Comparison of ENCODE assay signal across 13 cellular contexts in the genomic region with DNA sequence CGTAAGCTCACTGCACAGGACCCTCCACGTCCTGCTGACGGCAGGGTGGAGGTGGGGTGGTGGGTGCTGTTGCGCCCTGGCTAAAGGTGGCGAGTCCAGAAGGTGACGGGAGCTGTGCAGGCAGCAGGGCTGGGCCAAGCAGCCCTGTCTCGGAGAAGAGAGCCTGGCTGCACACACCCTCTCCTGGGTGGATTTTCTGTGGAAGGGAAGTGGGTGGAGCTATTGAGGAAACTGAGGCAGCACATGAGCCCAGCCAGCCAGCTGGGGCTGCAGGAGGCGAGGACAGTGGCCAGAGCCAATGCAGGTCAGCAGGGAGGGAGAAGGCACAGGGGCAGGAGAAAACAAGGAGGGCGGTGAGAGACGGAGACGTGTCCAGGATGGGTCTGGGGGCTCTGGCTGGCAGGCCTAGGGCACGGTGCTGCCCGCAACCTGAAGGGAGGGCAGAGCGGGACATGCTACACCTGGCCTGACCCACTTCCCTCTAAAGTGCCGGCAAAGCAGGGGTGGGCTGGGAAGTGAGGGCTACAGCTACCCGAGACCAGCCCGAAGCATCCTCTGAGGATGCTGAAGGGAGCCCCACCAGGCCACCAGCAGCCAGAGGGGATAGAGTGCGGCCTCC. TPM values are rescaled to one million over a fixed set of nuclear protein-coding genes. Genes with fewer than 3 reads are reported as not detected.
DNase-seq lines count a peak whose midpoint lies in the region; ATAC-seq and TF ChIP-seq lines count a peak whose summit lies in the region.
"Had no signal": no experiment of that assay in that cellular context is flagged by ENCODE, and none has a peak within 500 bp of the region (broad histone marks: within the 10 kb centered on the region; RNA-seq: fewer than 3 reads in every experiment).

No MANE protein-coding gene starts in this region.

- H3K36me3 Mint-ChIP-seq in progenitor cell of endocrine pancreas (ENCODE audit: insufficient read depth): peaks cover 8% of the 10 kb centered on the region

- no peak overlapping the region for H3K4me3 ChIP-seq in BLaER1
- H3K4me3 ChIP-seq in HUES6 (ENCODE audit: low read depth, low read length): no peak overlapping the region
- no peak overlapping the region for H3K4me3 ChIP-seq in lung
- no peak overlapping the region for H3K4me3 ChIP-seq in gastroesophageal sphincter
- H3K4me3 ChIP-seq: HAP-1 had no signal

- peak overlapping the region; percentile 65 for H3K27ac ChIP-seq in BLaER1
- 0 out of 2 replicates have a peak overlapping the region, but pooled peaks have one; percentile 15 for H3K27ac ChIP-seq in HUES6 (ENCODE audit: low read depth, low read length)
- no peak overlapping the region for H3K27ac ChIP-seq in lung (ENCODE audit: low read depth in 1 of 2, low read length in 1 of 2)
- H3K27ac ChIP-seq in gastroesophageal sphincter: no peak overlapping the region

- peaks cover 9% of the 10 kb centered on the region for H3K4me1 Mint-ChIP-seq in progenitor cell of endocrine pancreas (ENCODE audit: low read depth)

- no peak for TF ChIP-seq POLR2A in gastroesophageal sphincter (IDR thresholded peaks at IDR 0.05)

- WGBS in lung, 2 donors: 97 to 99% methylated on average over 18 of the region's 18 CpGs
- WGBS in gastroesophageal sphincter (ENCODE audit: low coverage in 1 of 2), 2 donors: 40 to 89% methylated on average over 2 to 9 of the region's 18 CpGs

- H3K36me3 ChIP-seq in BLaER1 (peaks cover 46% of the 10 kb centered on the region), HUES6 (ENCODE audit: control insufficient read depth, insufficient read depth, low read length) (no peaks in the 10 kb centered on the region; the same call in 1 of the 2 replicates), lung (ENCODE audit: control insufficient read depth in 2 of 2, insufficient read depth in 2 of 2, low read length in 2 of 2) (peaks cover 0 to 20% of the 10 kb centered on the region in 2 donors), gastroesophageal sphincter (peaks cover 0 to 69% of the 10 kb centered on the region in 2 donors)
- H3K36me3 ChIP-seq: HAP-1 had no signal

- peak overlapping the region; percentile 55 for H3K27ac Mint-ChIP-seq in progenitor cell of endocrine pancreas
- H3K27ac Mint-ChIP-seq: CD4-positive, alpha-beta T cell had no signal

- H3K9ac ChIP-seq in BLaER1 (peak overlapping the region; percentile 58; the same call in 1 of the 2 replicates), HUES6 (ENCODE audit: low read length) (no peak overlapping the region)

- TF ChIP-seq CTCF in lung (IDR thresholded peaks at IDR 0.05; ENCODE audit: control extremely low read depth, extremely low read depth): no peak
- TF ChIP-seq CTCF in progenitor cell of endocrine pancreas (IDR thresholded peaks at IDR 0.05; ENCODE audit: unreplicated experiment): no peak
- TF ChIP-seq CTCF in gastroesophageal sphincter (IDR thresholded peaks at IDR 0.05): no peak

- H3K9me3 ChIP-seq in BLaER1: no peaks in the 10 kb centered on the region
- H3K9me3 ChIP-seq in HUES6 (ENCODE audit: control insufficient read depth, insufficient read depth, low read depth, low read length): no peaks in the 10 kb centered on the region
- H3K9me3 ChIP-seq in lung (ENCODE audit: control insufficient read depth in 2 of 2, insufficient read depth in 1 of 2, low read length in 1 of 2): no peaks in the 10 kb centered on the region
- no peaks in the 10 kb centered on the region for H3K9me3 ChIP-seq in gastroesophageal sphincter
- H3K9me3 ChIP-seq: HAP-1 had no signal

- no peak for TF ChIP-seq EP300 in gastroesophageal sphincter (IDR thresholded peaks at IDR 0.05)

- H3K4me1 ChIP-seq in BLaER1: peaks cover 69% of the 10 kb centered on the region
- no peaks in the 10 kb centered on the region for H3K4me1 ChIP-seq in HUES6 (ENCODE audit: control insufficient read depth, insufficient read depth, low read length)
- no peaks in the 10 kb centered on the region for H3K4me1 ChIP-seq in lung (ENCODE audit: control insufficient read depth in 2 of 2, insufficient read depth in 2 of 2, low read length in 2 of 2)
- H3K4me1 ChIP-seq in gastroesophageal sphincter: peaks cover 0 to 10% (median 0%) of the 10 kb centered on the region in 3 donors
- H3K4me1 ChIP-seq: HAP-1 had no signal

- no peaks in the 10 kb centered on the region for H3K27me3 Mint-ChIP-seq in progenitor cell of endocrine pancreas
- H3K27me3 Mint-ChIP-seq: CD4-positive, alpha-beta T cell had no signal

- peaks cover 61% of the 10 kb centered on the region for H4K20me1 ChIP-seq in BLaER1

- H3K27me3 ChIP-seq in BLaER1: no peaks in the 10 kb centered on the region
- no peaks in the 10 kb centered on the region for H3K27me3 ChIP-seq in HUES6 (ENCODE audit: control insufficient read depth, insufficient read depth, low read length)
- no peaks in the 10 kb centered on the region for H3K27me3 ChIP-seq in lung (ENCODE audit: control insufficient read depth, insufficient read depth)
- H3K27me3 ChIP-seq in gastroesophageal sphincter: no peaks in the 10 kb centered on the region

- DNase-seq in lung (ENCODE audit: low spot score): no peak
- no peak for DNase-seq in progenitor cell of endocrine pancreas (ENCODE audit: low spot score, unreplicated experiment)
- no peak for DNase-seq in 8988T
- DNase-seq in stimulated activated CD4-positive, alpha-beta T cell treated with anti-CD3 and anti-CD28 coated beads, Interleukin-4, amount 100 ng/mL, for 4 hours: no peak
- DNase-seq: Calu3; CD4-positive, alpha-beta T cell; DMS 273 treated with DMSO at 0.1 percent for 48 hours; GOT3 had no signal

- peak overlapping the region; percentile 74 for H3K4me2 ChIP-seq in BLaER1

- H3K4me3 Mint-ChIP-seq in progenitor cell of endocrine pancreas (ENCODE audit: low read depth): no peak overlapping the region
- H3K4me3 Mint-ChIP-seq: CD4-positive, alpha-beta T cell had no signal

- ATAC-seq in lung (ENCODE audit: insufficient read depth, low FRiP score) (peak; percentile 23), gastroesophageal sphincter (no peak), GM21447 (IDR thresholded peaks at IDR 0.05; ENCODE audit: unreplicated experiment) (no peak)

- no peaks in the 10 kb centered on the region for H3K9me3 Mint-ChIP-seq in progenitor cell of endocrine pancreas (ENCODE audit: low read depth)
- H3K9me3 Mint-ChIP-seq: CD4-positive, alpha-beta T cell had no signal

RNA-seq across cellular contexts. Expression of gene BTBD6, which starts 20.5 kb away (rescaled TPM):
- total RNA-seq in lung: 10 to 100 TPM; 44.2 to 51.4 TPM
- polyA plus RNA-seq in lung: 10 to 100 TPM; 30.9 to 54.1 TPM
- 31.6 and 31.9 TPM in 2 replicates for total RNA-seq in progenitor cell of endocrine pancreas
- total RNA-seq in gastroesophageal sphincter: 10 to 100 TPM; 50.9 to 80.7 (median 66.1) TPM

RNA-seq across cellular contexts. Expression of gene BRF1, which starts 32.0 kb away (rescaled TPM):
- total RNA-seq in lung: 10 to 100 TPM; 44.0 to 55.3 TPM
- polyA plus RNA-seq in lung: 10 to 100 TPM; 14.2 to 30.4 TPM
- 49.3 and 49.9 TPM in 2 replicates for total RNA-seq in progenitor cell of endocrine pancreas
- 10 to 100 TPM; 25.2 to 35.6 (median 30.9) TPM for total RNA-seq in gastroesophageal sphincter

RNA-seq across cellular contexts. Expression of gene PACS2, which starts 45.7 kb away (rescaled TPM):
- 10 to 100 TPM; 57.8 to 84.2 TPM for total RNA-seq in lung
- 10 to 100 TPM; 37.9 to 87.2 TPM for polyA plus RNA-seq in lung
- 177 and 193 TPM in 2 replicates for total RNA-seq in progenitor cell of endocrine pancreas
- total RNA-seq in gastroesophageal sphincter: 10 to 100 TPM; 61.5 to 91.1 (median 74.7) TPM

Comparison
In these comparisons a context has a peak if more than half of its experiments do, and no peak if none do; other contexts are left out.
1. H3K27ac ChIP-seq: peak in BLaER1 (single experiment) and HUES6 (single experiment); none in lung (0 of 2) and gastroesophageal sphincter (0 of 4).